Comparison of ENCODE assay signal across 1 cellular context in genomic region chr6:159929819-159930218, GRCh38.
TF ChIP-seq lines count a peak whose summit lies in the region.

No MANE protein-coding gene starts in this region.

TF ChIP-seq in H1, 55 proteins besides CTCF, POLR2A, EP300 and RAD21 (continued from another document):
- TF ChIP-seq USF2 (IDR thresholded peaks at IDR 0.05; ENCODE audit: low read length) (no peak), BRCA1 (IDR thresholded peaks at IDR 0.05; ENCODE audit: low read depth, low read length) (no peak), KDM1A (IDR thresholded peaks at IDR 0.05; ENCODE audit: borderline replicate concordance, low read length) (no peak), CREB1 (IDR thresholded peaks at IDR 0.05) (no peak)
